14 cellular contexts compared by ENCODE assay signal in genomic region chr19:47122359-47123335, GRCh38. TPM values are rescaled to one million over a fixed set of nuclear protein-coding genes. Genes with fewer than 3 reads are reported as not detected.
DNase-seq lines count a peak whose midpoint lies in the region; ATAC-seq and TF ChIP-seq lines count a peak whose summit lies in the region.
"Had no signal": no experiment of that assay in that cellular context is flagged by ENCODE, and none has a peak within 500 bp of the region (broad histone marks: within the 10 kb centered on the region; RNA-seq: fewer than 3 reads in every experiment).

No MANE protein-coding gene starts in this region.

- H3K4me1 ChIP-seq in IMR-90 (ENCODE audit: control insufficient read depth, insufficient read depth, low read length), result peaks cover 5% of the 10 kb centered on the region
- H3K4me1 ChIP-seq in mammary epithelial cell (ENCODE audit: insufficient read depth, low read length), result peaks cover 12% of the 10 kb centered on the region
- H3K4me1 ChIP-seq in lower lobe of right lung, result no peaks in the 10 kb centered on the region

- no peak overlapping the region for H3K4me3 Mint-ChIP-seq in stimulated activated naive B cell treated with anti-CD40 and anti-IgM and Interleukin-4, amounts not matched to agents 10 μg/mL and 1 μg/mL and 100 μg/mL, for 72 hours
- no peak overlapping the region for H3K4me3 Mint-ChIP-seq in activated CD4-positive, alpha-beta T cell treated with anti-CD3 and anti-CD28 coated beads for 36 hours

- dilution Hi-C loops in IMR-90 (cut with HindIII; ENCODE audit: low sequenced_read_pairs, unreplicated experiment), result no loop called here
- dilution Hi-C loops in mammary epithelial cell (cut with HindIII; ENCODE audit: low sequenced_read_pairs), result no loop called here

- H3K4ac ChIP-seq in IMR-90 (ENCODE audit: low read depth, low read length), result peak overlapping the region; percentile 76

- H3K9me3 ChIP-seq in IMR-90 (ENCODE audit: control insufficient read depth, insufficient read depth, low read length), result no peaks in the 10 kb centered on the region
- no peaks in the 10 kb centered on the region for H3K9me3 ChIP-seq in mammary epithelial cell (replicated peaks; ENCODE audit: insufficient read depth, low read length)
- H3K9me3 ChIP-seq in lower lobe of right lung, result no peaks in the 10 kb centered on the region
- H3K9me3 ChIP-seq: BLaER1 treated with 17β-estradiol and CSF1 and Interleukin-3, amounts not matched to agents 10 nM and 100 nM; neutrophil had no signal

- peak overlapping the region; percentile 61 for H4K91ac ChIP-seq in IMR-90 (ENCODE audit: insufficient read depth, low read depth, low read length)

- H4K20me1 ChIP-seq in IMR-90 (ENCODE audit: insufficient read depth, low read length) (no peaks in the 10 kb centered on the region), mammary epithelial cell (ENCODE audit: insufficient read depth, low read length) (no peaks in the 10 kb centered on the region)
- H4K20me1 ChIP-seq: BLaER1 treated with 17β-estradiol and CSF1 and Interleukin-3, amounts not matched to agents 10 nM and 100 nM had no signal

- 0 out of 2 replicates have a peak overlapping the region, but pooled peaks have one; percentile 24 for H3K14ac ChIP-seq in IMR-90 (replicated peaks; ENCODE audit: low read depth, low read length)

- H3K4me3 ChIP-seq in IMR-90 (ENCODE audit: insufficient read depth, low read depth, low read length) (no peak overlapping the region), mammary epithelial cell (replicated peaks in 1 of 3; ENCODE audit: insufficient read depth in 1 of 3, low read depth in 2 of 3, low read length in 3 of 3) (no peak overlapping the region), lower lobe of right lung (no peak overlapping the region)
- H3K4me3 ChIP-seq: BLaER1 treated with 17β-estradiol and CSF1 and Interleukin-3, amounts not matched to agents 10 nM and 100 nM had no signal

- H3K9ac ChIP-seq in IMR-90 (ENCODE audit: low read depth, low read length), result peak overlapping the region; percentile 57; the same call in 1 of the 2 replicates
- no peak overlapping the region for H3K9ac ChIP-seq in mammary epithelial cell (ENCODE audit: insufficient read depth, low read length)

- POLR2A ChIA-PET in IMR-90 (lab: Charles Lee; ENCODE audit: unreplicated experiment), result no interaction called here
- POLR2A ChIA-PET in activated CD4-positive, alpha-beta T cell treated with anti-CD3 and anti-CD28 coated beads for 36 hours (lab: Charles Lee), result interaction anchor here (0.7 to 0.9 kb wide), 2 partner anchors 9 to 14 kb away, joined by 3 read pairs; partner anchors contain the start of gene ZC3H4

- peak overlapping the region; percentile 63; the same call in 1 of the 3 replicates for H2BK15ac ChIP-seq in IMR-90 (ENCODE audit: low read depth, low read length)

- TF ChIP-seq CTCF in IMR-90 (conservative IDR thresholded peaks at IDR 0.05; ENCODE audit: low read depth, low read length) (no peak), mammary epithelial cell (conservative IDR thresholded peaks at IDR 0.05 in 1 of 2, IDR thresholded peaks at IDR 0.05 in 1 of 2; ENCODE audit: extremely low read depth in 1 of 2, insufficient read depth in 1 of 2, low read depth in 1 of 2, low read length in 2 of 2) (no peak), lower lobe of right lung (IDR thresholded peaks at IDR 0.05) (no peak)

- no TSS peak for BruUV-seq in IMR-90 (replicated peaks; lab: Mats Ljungman, UMichigan)
- no TSS peak for BruUV-seq in mammary epithelial cell (replicated peaks; lab: Mats Ljungman, UMichigan)

- TF ChIP-seq POLR2A in IMR-90 (IDR thresholded peaks at IDR 0.05; ENCODE audit: low read depth, low read length), result no peak

- no peaks in the 10 kb centered on the region for H3K36me3 Mint-ChIP-seq in stimulated activated naive B cell treated with anti-CD40 and anti-IgM and Interleukin-4, amounts not matched to agents 10 μg/mL and 1 μg/mL and 100 μg/mL, for 72 hours
- no peaks in the 10 kb centered on the region for H3K36me3 Mint-ChIP-seq in activated CD4-positive, alpha-beta T cell treated with anti-CD3 and anti-CD28 coated beads for 36 hours (ENCODE audit: low read depth)

- no peaks in the 10 kb centered on the region for H3K79me2 ChIP-seq in mammary epithelial cell (ENCODE audit: insufficient read depth, low read length)

- H3K4me1 Mint-ChIP-seq in stimulated activated naive B cell treated with anti-CD40 and anti-IgM and Interleukin-4, amounts not matched to agents 10 μg/mL and 1 μg/mL and 100 μg/mL, for 72 hours, result peaks cover 0 to 2% of the 10 kb centered on the region in 2 donors
- H3K4me1 Mint-ChIP-seq in activated CD4-positive, alpha-beta T cell treated with anti-CD3 and anti-CD28 coated beads for 36 hours, result peaks cover 3% of the 10 kb centered on the region

- peak overlapping the region; percentile 65 for H2BK20ac ChIP-seq in IMR-90 (ENCODE audit: low read depth, low read length)

- peaks cover 0 to 4% of the 10 kb centered on the region in 2 donors for H3K27me3 Mint-ChIP-seq in stimulated activated naive B cell treated with anti-CD40 and anti-IgM and Interleukin-4, amounts not matched to agents 10 μg/mL and 1 μg/mL and 100 μg/mL, for 72 hours
- H3K27me3 Mint-ChIP-seq in activated CD4-positive, alpha-beta T cell treated with anti-CD3 and anti-CD28 coated beads for 36 hours, result no peaks in the 10 kb centered on the region

- H3K27ac Mint-ChIP-seq in stimulated activated naive B cell treated with anti-CD40 and anti-IgM and Interleukin-4, amounts not matched to agents 10 μg/mL and 1 μg/mL and 100 μg/mL, for 72 hours, result no peak overlapping the region
- H3K27ac Mint-ChIP-seq in activated CD4-positive, alpha-beta T cell treated with anti-CD3 and anti-CD28 coated beads for 36 hours, result no peak overlapping the region

- intact Hi-C loops in IMR-90 (cut with micrococcal nuclease) (no loop called here), mammary epithelial cell (cut with micrococcal nuclease) (loop anchor here (1.0 to 5.0 kb wide), 2 partner anchors 9 to 335 kb away; partner anchors contain the start of genes SLC1A5 and ZC3H4), lower lobe of right lung (cut with DNase I) (loop anchor here (10.0 kb wide), 1 partner anchor 48 kb away; no protein-coding TSS in a partner anchor)
- intact Hi-C loops in activated CD4-positive, alpha-beta T cell treated with anti-CD3 and anti-CD28 coated beads for 36 hours (cut with DNase I, micrococcal nuclease), result no loop called here

- ATAC-seq in IMR-90 (ENCODE audit: low read depth) (peak; percentile 94), lower lobe of right lung (peak; percentile 56 to 72), GM21447 (IDR thresholded peaks at IDR 0.05; ENCODE audit: unreplicated experiment) (no peak), GM21717 (IDR thresholded peaks at IDR 0.05; ENCODE audit: unreplicated experiment) (no peak)
- no peak for ATAC-seq in stimulated activated naive B cell treated with anti-CD40 and anti-IgM and Interleukin-4, amounts not matched to agents 10 μg/mL and 1 μg/mL and 100 μg/mL, for 72 hours (replicated peaks)
- ATAC-seq in activated CD4-positive, alpha-beta T cell treated with anti-CD3 and anti-CD28 coated beads for 36 hours, result no peak

- no peak overlapping the region for H2AK9ac ChIP-seq in IMR-90 (replicated peaks; ENCODE audit: low read depth, low read length, poor library complexity)

- H3K27ac ChIP-seq in IMR-90 (ENCODE audit: insufficient read depth, low read length), result peak overlapping the region; percentile 55
- H3K27ac ChIP-seq in mammary epithelial cell (ENCODE audit: insufficient read depth, low read depth, low read length), result no peak overlapping the region
- peak overlapping the region; percentile 43 for H3K27ac ChIP-seq in lower lobe of right lung
- H3K27ac ChIP-seq: BLaER1 treated with 17β-estradiol and CSF1 and Interleukin-3, amounts not matched to agents 10 nM and 100 nM; neutrophil had no signal

- 42% methylated on average over 4 of the region's 14 CpGs; no CpG with 5 or more reads in 1 of the 2 experiments for WGBS in IMR-90 (ENCODE audit: extremely low coverage in 2 of 2, insufficient read length in 1 of 2), 2 experiments
- 67% methylated on average over 11 of the region's 14 CpGs for WGBS in mammary epithelial cell (ENCODE audit: low coverage, missing lambda C conversion rate)

- H3K9me1 ChIP-seq in IMR-90 (ENCODE audit: insufficient read depth, low read length), result 0 out of 2 replicates have a peak, but pooled peaks cover 3% of the 10 kb centered on the region

- H2BK120ac ChIP-seq in IMR-90 (ENCODE audit: low read depth, low read length), result peak overlapping the region; percentile 70

- H2BK5ac ChIP-seq in IMR-90 (ENCODE audit: low read depth, low read length, poor library complexity, severe bottlenecking), result peak overlapping the region; percentile 88

- no peak overlapping the region for H3K56ac ChIP-seq in IMR-90 (ENCODE audit: extremely low read depth, insufficient read depth, low read length)

- H3K79me1 ChIP-seq in IMR-90 (ENCODE audit: low read depth in 1 of 2, low read length in 2 of 2), result no peaks in the 10 kb centered on the region; a peak in 1 of 4 replicates

- peak; percentile 58 for DNase-seq in AG08395 (ENCODE audit: low spot score)
- DNase-seq in IMR-90, result peak; percentile 83
- DNase-seq in mammary epithelial cell, result peak; percentile 67
- no peak for DNase-seq in lower lobe of right lung
- no peak for DNase-seq in stimulated activated naive B cell treated with anti-CD40 and anti-IgM and Interleukin-4, amounts not matched to agents 10 μg/mL and 1 μg/mL and 100 μg/mL, for 72 hours
- DNase-seq in activated CD4-positive, alpha-beta T cell treated with anti-CD3 and anti-CD28 coated beads for 36 hours, result no peak
- DNase-seq: activated naive CD4-positive, alpha-beta T cell; effector memory CD4-positive, alpha-beta T cell; MM.1S; NCI-H524 had no signal

- TF ChIP-seq RAD21 in IMR-90 (IDR thresholded peaks at IDR 0.05; ENCODE audit: low read length), result no peak

- in situ Hi-C loops in IMR-90 (cut with MboI; ENCODE audit: low sequenced_read_pairs), result loop anchor here (10.0 kb wide), 1 partner anchor 108 kb away; the partner anchor contains the start of gene NPAS1
- in situ Hi-C loops in mammary epithelial cell (cut with MboI; ENCODE audit: low sequenced_read_pairs in 2 of 2), result loop anchor here (10.0 kb wide), 2 partner anchors 48 to 108 kb away; partner anchors contain the start of gene NPAS1 (in 2 of the 2)

- H4K8ac ChIP-seq in IMR-90 (ENCODE audit: low read depth in 2 of 2, low read length in 2 of 2), result peak overlapping the region in 1 of 2 experiments; percentile 91; a peak in 2 of 4 replicates

- H3K27me3 ChIP-seq in IMR-90 (ENCODE audit: control insufficient read depth, insufficient read depth, low read length) (no peaks in the 10 kb centered on the region), mammary epithelial cell (ENCODE audit: insufficient read depth, low read length) (no peaks in the 10 kb centered on the region), lower lobe of right lung (ENCODE audit: low read depth) (no peaks in the 10 kb centered on the region)
- H3K27me3 ChIP-seq: BLaER1 treated with 17β-estradiol and CSF1 and Interleukin-3, amounts not matched to agents 10 nM and 100 nM; neutrophil had no signal

- H2AK5ac ChIP-seq in IMR-90 (ENCODE audit: low read depth, low read length), result peak overlapping the region; percentile 61; the same call in 1 of the 2 replicates

- no peaks in the 10 kb centered on the region for H3K9me3 Mint-ChIP-seq in stimulated activated naive B cell treated with anti-CD40 and anti-IgM and Interleukin-4, amounts not matched to agents 10 μg/mL and 1 μg/mL and 100 μg/mL, for 72 hours
- H3K9me3 Mint-ChIP-seq in activated CD4-positive, alpha-beta T cell treated with anti-CD3 and anti-CD28 coated beads for 36 hours (ENCODE audit: low read depth), result no peaks in the 10 kb centered on the region

- H3K23ac ChIP-seq in IMR-90 (ENCODE audit: low read depth, low read length), result peak overlapping the region; percentile 13; the same call in 1 of the 2 replicates

- peak overlapping the region; percentile 61; the same call in 1 of the 2 replicates for H3K18ac ChIP-seq in IMR-90 (ENCODE audit: low read depth, low read length)

- H3K36me3 ChIP-seq in IMR-90 (ENCODE audit: control insufficient read depth, insufficient read depth, low read length) (no peaks in the 10 kb centered on the region), mammary epithelial cell (ENCODE audit: insufficient read depth, low read length) (no peaks in the 10 kb centered on the region), lower lobe of right lung (no peaks in the 10 kb centered on the region)
- H3K36me3 ChIP-seq: BLaER1 treated with 17β-estradiol and CSF1 and Interleukin-3, amounts not matched to agents 10 nM and 100 nM; neutrophil had no signal

- H3K4me2 ChIP-seq in IMR-90 (ENCODE audit: low read depth, low read length), result peak overlapping the region; percentile 11; the same call in 1 of the 2 replicates
- peak overlapping the region; percentile 2 for H3K4me2 ChIP-seq in mammary epithelial cell (ENCODE audit: insufficient read depth, low read depth, low read length)
- H3K4me2 ChIP-seq: BLaER1 treated with 17β-estradiol and CSF1 and Interleukin-3, amounts not matched to agents 10 nM and 100 nM had no signal

- CTCF ChIA-PET in IMR-90 (lab: Yijun Ruan, JAX), result interaction anchor here (0.9 to 1.2 kb wide), 3 partner anchors 9 to 86 kb away, joined by 3 to 7 read pairs (median 3); no protein-coding TSS in a partner anchor
- CTCF ChIA-PET in mammary epithelial cell (lab: Charles Lee; ENCODE audit: low non-redundant PET), result interaction anchor here (0.6 to 0.7 kb wide), 3 partner anchors 43 to 372 kb away, joined by 3 to 31 read pairs (median 15); no protein-coding TSS in a partner anchor
- CTCF ChIA-PET in activated CD4-positive, alpha-beta T cell treated with anti-CD3 and anti-CD28 coated beads for 36 hours (lab: Charles Lee), result interaction anchor here (0.7 to 2.3 kb wide), 14 partner anchors 8 to 122 kb away, joined by 3 to 11 read pairs (median 4); partner anchors contain the start of genes SAE1 and ZC3H4

- H2AFZ ChIP-seq in IMR-90 (replicated peaks; ENCODE audit: low read length, poor library complexity), result peak overlapping the region; percentile 83
- H2AFZ ChIP-seq in mammary epithelial cell (ENCODE audit: low read depth, low read length), result no peak overlapping the region

- no peak overlapping the region for H4K5ac ChIP-seq in IMR-90 (ENCODE audit: low read depth, low read length)

RNA-seq across cellular contexts. Expression of gene SAE1, which starts 8.0 kb away (rescaled TPM):
- total RNA-seq in IMR-90 (2012; rRNA removed), result 184 and 192 TPM in 2 replicates
- 137 and 165 TPM in 2 replicates for polyA plus RNA-seq in IMR-90 (2012; rRNA removed)
- 96.8 and 106 TPM in 2 replicates for polyA plus RNA-seq in IMR-90 (2012; cell fraction: cytosol; rRNA removed)
- polyA plus RNA-seq in IMR-90 (2012; cell fraction: nucleus; rRNA removed; ENCODE audit: low replicate concordance), result 45.0 and 63.3 TPM in 2 replicates
- total RNA-seq in mammary epithelial cell, result 100 to 1,000 TPM in 1 of 2 donors, 10 to 100 TPM in 1; 62.0 to 106 TPM
- polyA plus RNA-seq in mammary epithelial cell, result 107 TPM
- 52.1 TPM for polyA minus RNA-seq in mammary epithelial cell
- 49.9 TPM for total RNA-seq in lower lobe of right lung
- 100 to 1,000 TPM; 143 to 156 TPM for total RNA-seq in activated CD4-positive, alpha-beta T cell treated with anti-CD3 and anti-CD28 coated beads for 36 hours

RNA-seq across cellular contexts. Expression of gene ZC3H4, which starts 9.1 kb away (rescaled TPM):
- total RNA-seq in IMR-90 (2012; rRNA removed) (3.9 and 5.3 TPM in 2 replicates), mammary epithelial cell (10 to 100 TPM; 13.8 to 57.8 TPM), lower lobe of right lung (49.3 TPM)
- polyA plus RNA-seq in IMR-90 (2012; rRNA removed) (8.9 and 9.3 TPM in 2 replicates), mammary epithelial cell (10.0 TPM)
- polyA plus RNA-seq in IMR-90 (2012; cell fraction: cytosol; rRNA removed), result 5.1 and 5.9 TPM in 2 replicates
- 8.7 and 14.9 TPM in 2 replicates for polyA plus RNA-seq in IMR-90 (2012; cell fraction: nucleus; rRNA removed; ENCODE audit: low replicate concordance)
- 36.8 TPM for polyA minus RNA-seq in mammary epithelial cell
- total RNA-seq in activated CD4-positive, alpha-beta T cell treated with anti-CD3 and anti-CD28 coated beads for 36 hours, result 100 to 1,000 TPM in 1 of 2 experiments, 10 to 100 TPM in 1; 88.6 to 128 TPM

Comparison
In these comparisons a context has a peak if more than half of its experiments do, and no peak if none do; other contexts are left out.
1. DNase-seq: peak in AG08395 (single experiment), IMR-90 (single experiment) and mammary epithelial cell (single experiment); none in lower lobe of right lung (single experiment), stimulated activated naive B cell treated with anti-CD40 and anti-IgM and Interleukin-4, amounts not matched to agents 10 μg/mL and 1 μg/mL and 100 μg/mL, for 72 hours (single experiment) and activated CD4-positive, alpha-beta T cell treated with anti-CD3 and anti-CD28 coated beads for 36 hours (single experiment).
2. ATAC-seq: peak in IMR-90 (single experiment) and lower lobe of right lung (2 of 2); none in stimulated activated naive B cell treated with anti-CD40 and anti-IgM and Interleukin-4, amounts not matched to agents 10 μg/mL and 1 μg/mL and 100 μg/mL, for 72 hours (0 of 2), activated CD4-positive, alpha-beta T cell treated with anti-CD3 and anti-CD28 coated beads for 36 hours (single experiment), GM21447 (single experiment) and GM21717 (single experiment).
3. intact Hi-C loops: an anchor here in mammary epithelial cell (1.0 to 5.0 kb wide) and lower lobe of right lung (10.0 kb wide); none called in IMR-90 and activated CD4-positive, alpha-beta T cell treated with anti-CD3 and anti-CD28 coated beads for 36 hours.